Comparison of ENCODE assay signal across 11 cellular contexts in the genomic region with DNA sequence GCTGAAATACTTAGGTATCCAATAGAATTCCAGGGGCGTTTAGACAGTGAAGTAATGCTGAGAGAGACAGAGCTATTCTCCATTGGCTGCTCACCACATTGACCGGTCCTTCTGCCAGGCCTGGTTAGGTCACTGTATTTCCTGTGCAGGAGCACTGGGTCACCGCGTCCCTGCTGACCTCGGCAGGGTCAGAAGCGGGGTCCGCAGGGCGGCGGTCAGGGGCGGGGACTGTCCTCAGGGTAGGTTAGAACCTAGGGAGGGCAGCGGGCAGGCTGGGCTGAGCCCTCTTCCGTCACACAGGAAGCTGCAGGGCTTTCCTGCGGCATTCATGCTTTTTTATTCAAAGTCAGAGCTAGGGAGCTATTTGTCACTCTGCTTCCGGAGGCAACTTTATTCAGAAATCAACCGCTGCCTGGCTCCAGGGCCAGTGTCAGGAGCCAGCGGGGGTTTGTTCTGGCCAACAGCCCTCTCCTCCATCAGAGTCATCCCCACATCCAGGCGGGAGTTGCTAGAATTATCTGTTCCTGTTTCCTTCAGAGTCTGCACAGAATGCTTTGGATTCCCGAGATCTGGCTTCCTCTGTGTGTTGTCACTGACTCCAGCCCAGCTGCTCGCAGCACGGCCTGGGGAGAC.
DNase-seq lines count a peak whose midpoint lies in the region; ATAC-seq and TF ChIP-seq lines count a peak whose summit lies in the region.
"Had no signal": no experiment of that assay in that cellular context is flagged by ENCODE, and none has a peak within 500 bp of the region (broad histone marks: within the 10 kb centered on the region; RNA-seq: fewer than 3 reads in every experiment).

No MANE protein-coding gene starts in this region.

- H3K36me3 ChIP-seq in heart left ventricle (no peaks in the 10 kb centered on the region), osteoblast (ENCODE audit: insufficient read depth, low read length) (no peaks in the 10 kb centered on the region)

- TF ChIP-seq CTCF in WTC11 (IDR thresholded peaks at IDR 0.05): no peak
- TF ChIP-seq CTCF in heart left ventricle (IDR thresholded peaks at IDR 0.05): no peak
- no peak for TF ChIP-seq CTCF in osteoblast (IDR thresholded peaks at IDR 0.05; ENCODE audit: extremely low read depth, low read depth, low read length)

- H3K27me3 Mint-ChIP-seq in WTC11 (ENCODE audit: low read depth): no peaks in the 10 kb centered on the region

- intact Hi-C loops in heart left ventricle (cut with DNase I): loop anchor here in 1 of 10 donors (10.0 kb wide), 1 partner anchor 221 kb away; the partner anchor contains the start of gene CDK8

- H3K27ac ChIP-seq in heart left ventricle (peak overlapping the region in 9 of 12 donors; percentile 56 to 81 (median 70)), osteoblast (ENCODE audit: low read depth, low read length) (peak overlapping the region; percentile 70)

- H3K27me3 ChIP-seq in heart left ventricle: no peaks in the 10 kb centered on the region
- H3K27me3 ChIP-seq in osteoblast (ENCODE audit: insufficient read depth, low read length): no peaks in the 10 kb centered on the region

- CTCF ChIA-PET in WTC11 (lab: Charles Lee): interaction anchor here (0.8 to 4.3 kb wide), 14 partner anchors 7 to 454 kb away, joined by 3 to 37 read pairs (median 4); no protein-coding TSS in a partner anchor

- H3K4me1 ChIP-seq in heart left ventricle (peaks cover 0 to 29% (median 2%) of the 10 kb centered on the region in 12 donors), osteoblast (ENCODE audit: insufficient read depth, low read length) (peaks cover 13% of the 10 kb centered on the region)

- no peaks in the 10 kb centered on the region for H3K9me3 Mint-ChIP-seq in WTC11

- peak overlapping the region in 8 of 12 donors; percentile 9 to 49 (median 41) for H3K4me3 ChIP-seq in heart left ventricle
- H3K4me3 ChIP-seq in osteoblast (ENCODE audit: insufficient read depth, low read length): peak overlapping the region; percentile 65
- H3K4me3 ChIP-seq: K562 had no signal

- POLR2A ChIA-PET in WTC11 (lab: Charles Lee): interaction anchor here (0.5 to 1.3 kb wide), 6 partner anchors 19 to 290 kb away, joined by 3 to 5 read pairs (median 3); no protein-coding TSS in a partner anchor

- H3K4me1 Mint-ChIP-seq in WTC11: peaks cover 53% of the 10 kb centered on the region

- DNase-seq in EL (peak; percentile 48), WTC11 (ENCODE audit: low spot score) (peak; percentile 51), heart left ventricle (peak in 4 of 5 donors; percentile 39 to 63 (median 57)), osteoblast (ENCODE audit: insufficient read length, low spot score, missing footprints) (peak; percentile 89), SKM-1 treated with dmso at 0.1 percent for 144 hours (lab: John Stamatoyannopoulos, UW; ENCODE audit: unreplicated experiment) (no peak)
- DNase-seq: GF-D8, SIG-M5 had no signal

- TF ChIP-seq POLR2A in heart left ventricle (IDR thresholded peaks at IDR 0.05): no peak

- WGBS in heart left ventricle, 4 donors: 6% methylated on average over 20 of the region's 20 CpGs; no CpG with 5 or more reads in 2 of the 4 donors

- ATAC-seq in WTC11: peak; percentile 60
- peak; percentile 72 to 86 (median 84) for ATAC-seq in heart left ventricle
- ATAC-seq in GM21390 (IDR thresholded peaks at IDR 0.05; ENCODE audit: unreplicated experiment): no peak
- ATAC-seq in GM18909 (IDR thresholded peaks at IDR 0.05; ENCODE audit: poor library complexity, unreplicated experiment): no peak
- no peak for ATAC-seq in GM19351 (IDR thresholded peaks at IDR 0.05; ENCODE audit: unreplicated experiment)
- ATAC-seq: K562 had no signal

- no peaks in the 10 kb centered on the region for H3K9me3 ChIP-seq in heart left ventricle
- H3K9me3 ChIP-seq in osteoblast (ENCODE audit: low read depth, low read length): no peaks in the 10 kb centered on the region

- no peaks in the 10 kb centered on the region for H3K79me2 ChIP-seq in osteoblast (ENCODE audit: insufficient read depth, low read length)

- peak overlapping the region; percentile 97 for H3K27ac Mint-ChIP-seq in WTC11

- H3K4me3 Mint-ChIP-seq in WTC11: peak overlapping the region; percentile 68

- no peaks in the 10 kb centered on the region for H4K20me1 ChIP-seq in osteoblast (ENCODE audit: insufficient read depth, low read length)

- H3K36me3 Mint-ChIP-seq in WTC11: no peaks in the 10 kb centered on the region

- H3K4me2 ChIP-seq in osteoblast (ENCODE audit: insufficient read depth, low read length): peak overlapping the region; percentile 87

- H2AFZ ChIP-seq in osteoblast (ENCODE audit: low read length): peak overlapping the region; percentile 95

TF ChIP-seq in WTC11, 78 proteins besides CTCF, POLR2A, EP300 and RAD21 (continues in another document):
- TF ChIP-seq ESRRA (CRISPR knock-in tag; IDR thresholded peaks at IDR 0.05; ENCODE audit: borderline replicate concordance) (no peak), MLX (CRISPR knock-in tag; IDR thresholded peaks at IDR 0.05) (no peak), CDX4 (CRISPR knock-in tag; IDR thresholded peaks at IDR 0.05; ENCODE audit: borderline replicate concordance) (no peak), ZNF317 (CRISPR knock-in tag; IDR thresholded peaks at IDR 0.05; ENCODE audit: borderline replicate concordance, low read depth) (no peak), IRF2 (CRISPR knock-in tag; IDR thresholded peaks at IDR 0.05; ENCODE audit: borderline replicate concordance, low read depth) (no peak), ZNF423 (CRISPR knock-in tag; IDR thresholded peaks at IDR 0.05) (no peak), GTF2I (CRISPR knock-in tag; conservative IDR thresholded peaks at IDR 0.05) (no peak), E2F5 (CRISPR knock-in tag; IDR thresholded peaks at IDR 0.05) (no peak), ATF3 (CRISPR knock-in tag; conservative IDR thresholded peaks at IDR 0.05) (no peak), FOXJ3 (CRISPR knock-in tag; IDR thresholded peaks at IDR 0.05; ENCODE audit: borderline replicate concordance) (no peak), MXD4 (CRISPR knock-in tag; IDR thresholded peaks at IDR 0.05; ENCODE audit: borderline replicate concordance) (no peak)
- TF ChIP-seq, protein P1, sequence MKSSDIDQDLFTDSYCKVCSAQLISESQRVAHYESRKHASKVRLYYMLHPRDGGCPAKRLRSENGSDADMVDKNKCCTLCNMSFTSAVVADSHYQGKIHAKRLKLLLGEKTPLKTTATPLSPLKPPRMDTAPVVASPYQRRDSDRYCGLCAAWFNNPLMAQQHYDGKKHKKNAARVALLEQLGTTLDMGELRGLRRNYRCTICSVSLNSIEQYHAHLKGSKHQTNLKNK (CRISPR knock-in tag; IDR thresholded peaks at IDR 0.05): no peak
- TF ChIP-seq, protein P2, sequence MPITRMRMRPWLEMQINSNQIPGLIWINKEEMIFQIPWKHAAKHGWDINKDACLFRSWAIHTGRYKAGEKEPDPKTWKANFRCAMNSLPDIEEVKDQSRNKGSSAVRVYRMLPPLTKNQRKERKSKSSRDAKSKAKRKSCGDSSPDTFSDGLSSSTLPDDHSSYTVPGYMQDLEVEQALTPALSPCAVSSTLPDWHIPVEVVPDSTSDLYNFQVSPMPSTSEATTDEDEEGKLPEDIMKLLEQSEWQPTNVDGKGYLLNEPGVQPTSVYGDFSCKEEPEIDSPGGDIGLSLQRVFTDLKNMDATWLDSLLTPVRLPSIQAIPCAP (CRISPR knock-in tag; IDR thresholded peaks at IDR 0.05): no peak

Comparison
In these comparisons a context has a peak if more than half of its experiments do, and no peak if none do; other contexts are left out.
1. ATAC-seq: peak in WTC11 (single experiment) and heart left ventricle (4 of 4); none in GM21390 (single experiment), GM18909 (single experiment) and GM19351 (single experiment).